ENCODE assay signal across 8 cellular contexts in the genomic region with DNA sequence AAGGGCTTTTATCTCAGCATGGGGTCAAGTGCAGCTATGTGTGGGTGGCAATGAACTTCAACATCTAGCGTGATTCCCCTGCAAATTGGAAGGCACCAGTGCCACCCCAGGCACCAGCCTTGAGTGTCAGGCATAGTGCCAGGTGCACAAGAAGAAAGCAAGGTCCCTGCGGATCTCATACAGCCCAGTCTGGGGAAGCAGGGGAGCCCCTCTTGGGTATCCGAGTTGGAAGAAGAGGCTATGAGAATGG.
A peak's percentile ranks its signal among the peaks of the same experiment; 100 is the strongest.
DNase-seq lines count a peak whose midpoint lies in the region; ATAC-seq and TF ChIP-seq lines count a peak whose summit lies in the region.

No MANE protein-coding gene starts in this region.

- TF ChIP-seq CTCF in AG04450 (IDR thresholded peaks at IDR 0.05; ENCODE audit: low read depth, low read length) (no peak), KMS-11 (conservative IDR thresholded peaks at IDR 0.05; ENCODE audit: low read depth, low read length) (no peak), coronary artery (IDR thresholded peaks at IDR 0.05) (no peak), natural killer cell (IDR thresholded peaks at IDR 0.05) (no peak)

- DNase-seq in AG04450 (ENCODE audit: low read depth, low spot score) (no peak), coronary artery (ENCODE audit: low spot score) (no peak), natural killer cell (no peak), NCI-H82 treated with DMSO at 0.1 percent for 48 hours (lab: John Stamatoyannopoulos, UW; ENCODE audit: unreplicated experiment) (no peak), kidney glomerular epithelial cell (lab: John Stamatoyannopoulos, UW) (no peak), SK-N-DZ (ENCODE audit: low spot score) (no peak)

- H2AFZ ChIP-seq in KMS-11 (ENCODE audit: low read depth), result peak overlapping the region; percentile 88

- POLR2A ChIA-PET in AG04450 (lab: Yijun Ruan, JAX), result no interaction called here

- H3K36me3 ChIP-seq in KMS-11 (ENCODE audit: insufficient read depth), result no peaks in the 10 kb centered on the region

- H3K36me3 Mint-ChIP-seq in natural killer cell, result no peaks in the 10 kb centered on the region

- peaks cover 11 to 14% of the 10 kb centered on the region in 2 donors for H3K27me3 Mint-ChIP-seq in natural killer cell (ENCODE audit: low read depth in 2 of 2)

- H3K4me3 ChIP-seq in AG04450 (ENCODE audit: low read depth, low read length) (peak overlapping the region; percentile 71), KMS-11 (IDR thresholded peaks at IDR 0.05; ENCODE audit: insufficient read depth, low read depth, low read length) (no peak overlapping the region), coronary artery (peak overlapping the region; percentile 78)

- no peak for ATAC-seq in natural killer cell
- no peak for ATAC-seq in GM18867 (IDR thresholded peaks at IDR 0.05; ENCODE audit: unreplicated experiment)

- H3K27ac ChIP-seq in AG04450 (ENCODE audit: low read depth, low read length) (no peak overlapping the region), KMS-11 (peak overlapping the region; percentile 81), coronary artery (peak overlapping the region; percentile 84 to 89)

- H3K9ac ChIP-seq in KMS-11, result peak overlapping the region; percentile 79

- H3K79me2 ChIP-seq in KMS-11 (ENCODE audit: insufficient read depth, low read depth), result no peaks in the 10 kb centered on the region

- H3K27me3 ChIP-seq in AG04450 (ENCODE audit: control insufficient read depth, insufficient read depth, low read length) (peaks cover 7% of the 10 kb centered on the region), KMS-11 (ENCODE audit: insufficient read depth, low read depth) (no peaks in the 10 kb centered on the region)

- no peaks in the 10 kb centered on the region for H4K20me1 ChIP-seq in KMS-11 (ENCODE audit: insufficient read depth)

- CTCF ChIA-PET in AG04450 (lab: Charles Lee), result interaction anchor here (1.0 to 1.4 kb wide), 2 partner anchors 255 to 892 kb away, joined by 3 to 5 read pairs; no protein-coding TSS in a partner anchor

- peak overlapping the region; percentile 84 for H3K4me2 ChIP-seq in KMS-11

- peaks cover 6% of the 10 kb centered on the region for H3K9me3 ChIP-seq in AG04450 (ENCODE audit: control insufficient read depth, insufficient read depth, low read length)

- no peaks in the 10 kb centered on the region for H3K9me3 Mint-ChIP-seq in natural killer cell

- H3K4me1 ChIP-seq in KMS-11 (ENCODE audit: low read depth, poor library complexity, severe bottlenecking), result peaks cover 17% of the 10 kb centered on the region

- peak overlapping the region; percentile 92 to 98 for H3K27ac Mint-ChIP-seq in natural killer cell

- intact Hi-C loops in natural killer cell (cut with micrococcal nuclease), result loop anchor here (2.0 to 5.0 kb wide), 2 partner anchors 270 to 1145 kb away; a partner anchor contains a TSS

- peak overlapping the region; percentile 87 for H3K4me3 Mint-ChIP-seq in natural killer cell

- peaks cover 10 to 23% of the 10 kb centered on the region in 2 donors for H3K4me1 Mint-ChIP-seq in natural killer cell
